ENCODE assay signal across 31 cellular contexts in genomic region chr9:5918460-5918859, GRCh38. TPM values are rescaled to one million over a fixed set of nuclear protein-coding genes. Genes with fewer than 3 reads are reported as not detected.
"Had no signal": no experiment of that assay in that cellular context is flagged by ENCODE, and none has a peak within 500 bp of the region (broad histone marks: within the 10 kb centered on the region; RNA-seq: fewer than 3 reads in every experiment).

No MANE protein-coding gene starts in this region.

- H3K4me3 ChIP-seq: stomach, suprapubic skin, testis, thoracic aorta, thyroid gland, tibial artery, tibial nerve, transverse colon, upper lobe of left lung, upper lobe of right lung, uterus, vagina had no signal

- ATAC-seq: stimulated activated effector memory CD8-positive, alpha-beta T cell treated with anti-CD3 and anti-CD28 coated beads, Interleukin-12 subunit alpha, Interleukin-12 subunit beta, amount 100 ng/mL, for 72 hours; stimulated activated memory B cell treated with anti-CD40 and anti-IgM and Interleukin-4, amounts not matched to agents 10 μg/mL and 1 μg/mL and 100 μg/mL, for 72 hours; stimulated activated naive B cell treated with anti-CD40 and anti-IgM and Interleukin-4, amounts not matched to agents 10 μg/mL and 1 μg/mL and 100 μg/mL, for 72 hours; stimulated activated naive CD8-positive, alpha-beta T cell treated with anti-CD3 and anti-CD28 coated beads, Interleukin-15, amount 100 ng/mL, for 72 hours; stimulated activated naive CD8-positive, alpha-beta T cell treated with anti-CD3 and anti-CD28 coated beads, Interleukin-15, Interleukin-2, amounts not matched to agents 100 U/mL and 50 U/mL, for 24 hours had no signal

- H3K36me3 ChIP-seq: uterus had no signal

- FAIRE-seq: urothelium cell line had no signal

- DNase-seq: stimulated activated CD4-positive, alpha-beta T cell treated with anti-CD3 and anti-CD28 coated beads, Interleukin-2, amount 100 ng/mL, for 48 hours; stimulated activated CD4-positive, alpha-beta T cell treated with anti-CD3 and anti-CD28 coated beads, Interleukin-4, amount 100 ng/mL, for 1 hour; stimulated activated CD4-positive, alpha-beta T cell treated with anti-CD3 and anti-CD28 coated beads, Interleukin-4, amount 100 ng/mL, for 24 hours; stimulated activated CD4-positive, alpha-beta T cell treated with anti-CD3 and anti-CD28 coated beads, Interleukin-4, amount 100 ng/mL, for 4 hours; stimulated activated CD8-positive, alpha-beta memory T cell treated with anti-CD3 and anti-CD28 coated beads, Interleukin-4, amount 100 ng/mL, for 48 hours; stimulated activated naive B cell treated with anti-CD40 and anti-IgM and Interleukin-4, amounts not matched to agents 10 μg/mL and 1 μg/mL and 100 μg/mL, for 72 hours; stimulated activated naive CD4-positive, alpha-beta T cell; stimulated activated naive CD4-positive, alpha-beta T cell treated with Interleukin-2 at 50 U/mL for 16 hours; stimulated activated naive CD8-positive, alpha-beta T cell treated with anti-CD3 and anti-CD28 coated beads, Interleukin-15, amount 100 ng/mL, for 72 hours; stimulated activated naive CD8-positive, alpha-beta T cell treated with anti-CD3 and anti-CD28 coated beads, Interleukin-15, Interleukin-2, amounts not matched to agents 100 U/mL and 50 U/mL, for 24 hours; stomach; substantia nigra; testis; thyroid gland; tibial artery; transverse colon; trophoblast cell; upper lobe of right lung; uterus had no signal

- H3K27ac ChIP-seq: stomach, suprapubic skin, testis, thoracic aorta, thyroid gland, tibial artery, tibial nerve, transverse colon, upper lobe of left lung, upper lobe of right lung, uterus, vagina had no signal

- H3K27me3 ChIP-seq: stomach, suprapubic skin, testis, thyroid gland, tibial artery, tibial nerve, transverse colon, upper lobe of left lung, upper lobe of right lung, uterus, vagina had no signal

- H3K4me1 ChIP-seq: suprapubic skin, testis, tibial artery, tibial nerve, transverse colon, upper lobe of right lung, uterus, vagina had no signal

- H3K9me3 ChIP-seq: stomach, suprapubic skin, testis, thoracic aorta, thyroid gland, tibial artery, tibial nerve, transverse colon, upper lobe of left lung, upper lobe of right lung, uterus had no signal

RNA-seq across cellular contexts. Expression of gene MLANA, which starts 27.8 kb away (rescaled TPM):
- total RNA-seq: stomach, subcutaneous adipose tissue, temporal lobe, testis, thoracic aorta, thyroid gland, tibial nerve, transverse colon, upper lobe of left lung, upper lobe of right lung, ureter, urinary bladder, uterus, vagina had no signal
- polyA plus RNA-seq: stomach, urinary bladder had no signal
